1 cellular context compared by ENCODE assay signal in the genomic region with DNA sequence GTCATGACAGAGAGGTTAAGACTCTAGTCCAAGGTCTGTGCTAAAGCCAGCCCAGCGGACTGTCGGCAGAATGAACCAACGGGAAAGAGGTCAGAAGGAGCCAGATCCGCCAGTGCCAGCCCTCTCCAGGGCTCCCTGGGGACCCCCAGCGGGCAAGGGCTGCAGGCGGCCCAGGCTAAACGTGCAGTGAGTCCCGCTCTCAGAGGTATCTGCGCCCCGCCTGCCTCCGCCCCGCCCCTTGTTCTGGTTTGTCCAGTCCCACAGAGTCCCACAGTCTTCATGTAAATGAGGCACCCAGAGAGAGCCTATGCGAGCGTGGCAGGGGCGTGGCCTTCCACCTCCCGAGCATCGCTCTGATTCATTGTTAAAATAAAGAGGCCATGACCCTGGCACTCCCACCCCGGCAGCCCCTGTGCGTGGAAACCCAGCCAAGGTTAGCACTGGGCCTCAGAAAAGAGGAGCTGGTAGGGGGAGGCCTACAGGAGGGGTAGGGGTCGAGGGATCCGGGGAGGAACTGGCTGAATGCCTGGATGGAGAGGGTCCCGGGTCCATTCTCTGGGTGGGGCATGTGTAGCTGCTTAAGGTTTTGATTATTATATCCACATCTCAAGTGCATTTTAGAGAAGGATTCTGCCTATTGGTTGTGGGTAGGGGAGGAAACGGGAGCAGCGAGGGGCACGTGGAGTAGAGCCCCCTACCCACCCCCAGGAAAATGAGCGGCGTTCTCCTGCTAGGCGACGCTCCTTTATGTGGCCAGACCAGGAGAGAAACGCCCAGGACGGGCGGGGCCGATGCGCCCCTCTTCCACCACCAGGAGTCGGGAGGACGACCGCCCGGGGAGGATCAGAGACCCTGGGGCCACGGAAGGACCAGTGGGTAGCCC.
A peak's percentile ranks its signal among the peaks of the same experiment; 100 is the strongest.
TF ChIP-seq lines count a peak whose summit lies in the region.

A gene with protein sequence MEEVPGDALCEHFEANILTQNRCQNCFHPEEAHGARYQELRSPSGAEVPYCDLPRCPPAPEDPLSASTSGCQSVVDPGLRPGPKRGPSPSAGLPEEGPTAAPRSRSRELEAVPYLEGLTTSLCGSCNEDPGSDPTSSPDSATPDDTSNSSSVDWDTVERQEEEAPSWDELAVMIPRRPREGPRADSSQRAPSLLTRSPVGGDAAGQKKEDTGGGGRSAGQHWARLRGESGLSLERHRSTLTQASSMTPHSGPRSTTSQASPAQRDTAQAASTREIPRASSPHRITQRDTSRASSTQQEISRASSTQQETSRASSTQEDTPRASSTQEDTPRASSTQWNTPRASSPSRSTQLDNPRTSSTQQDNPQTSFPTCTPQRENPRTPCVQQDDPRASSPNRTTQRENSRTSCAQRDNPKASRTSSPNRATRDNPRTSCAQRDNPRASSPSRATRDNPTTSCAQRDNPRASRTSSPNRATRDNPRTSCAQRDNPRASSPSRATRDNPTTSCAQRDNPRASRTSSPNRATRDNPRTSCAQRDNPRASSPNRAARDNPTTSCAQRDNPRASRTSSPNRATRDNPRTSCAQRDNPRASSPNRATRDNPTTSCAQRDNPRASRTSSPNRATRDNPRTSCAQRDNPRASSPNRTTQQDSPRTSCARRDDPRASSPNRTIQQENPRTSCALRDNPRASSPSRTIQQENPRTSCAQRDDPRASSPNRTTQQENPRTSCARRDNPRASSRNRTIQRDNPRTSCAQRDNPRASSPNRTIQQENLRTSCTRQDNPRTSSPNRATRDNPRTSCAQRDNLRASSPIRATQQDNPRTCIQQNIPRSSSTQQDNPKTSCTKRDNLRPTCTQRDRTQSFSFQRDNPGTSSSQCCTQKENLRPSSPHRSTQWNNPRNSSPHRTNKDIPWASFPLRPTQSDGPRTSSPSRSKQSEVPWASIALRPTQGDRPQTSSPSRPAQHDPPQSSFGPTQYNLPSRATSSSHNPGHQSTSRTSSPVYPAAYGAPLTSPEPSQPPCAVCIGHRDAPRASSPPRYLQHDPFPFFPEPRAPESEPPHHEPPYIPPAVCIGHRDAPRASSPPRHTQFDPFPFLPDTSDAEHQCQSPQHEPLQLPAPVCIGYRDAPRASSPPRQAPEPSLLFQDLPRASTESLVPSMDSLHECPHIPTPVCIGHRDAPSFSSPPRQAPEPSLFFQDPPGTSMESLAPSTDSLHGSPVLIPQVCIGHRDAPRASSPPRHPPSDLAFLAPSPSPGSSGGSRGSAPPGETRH (N-terminal part only) (plus strand): TSS at position 392 of the 883 bp plus-strand sequence. CDS start 4,318 bp downstream, outside the sequence.

TF ChIP-seq in GM12878, 131 proteins besides CTCF, POLR2A, EP300 and RAD21:
- TF ChIP-seq MEF2B (IDR thresholded peaks at IDR 0.05; ENCODE audit: partially characterized antibody, poor library complexity, severe bottlenecking) (peak; percentile 85), CREM (IDR thresholded peaks at IDR 0.05; ENCODE audit: low read depth) (no peak), RBBP5 (conservative IDR thresholded peaks at IDR 0.05) (no peak), NR2F1 (conservative IDR thresholded peaks at IDR 0.05) (peak; percentile 44), FOS (IDR thresholded peaks at IDR 0.05; ENCODE audit: borderline replicate concordance, extremely low read depth, insufficient read length) (no peak), CHD4 (IDR thresholded peaks at IDR 0.05) (no peak), TCF12 (IDR thresholded peaks at IDR 0.05; ENCODE audit: low read depth, low read length) (no peak), BHLHE40 (IDR thresholded peaks at IDR 0.05; ENCODE audit: borderline replicate concordance in 1 of 2, low read depth in 2 of 2, low read length in 1 of 2) (peak in 1 of 2 experiments; percentile 87; a peak in 2 of 4 replicates), GATAD2B (conservative IDR thresholded peaks at IDR 0.05; ENCODE audit: low read depth) (no peak)
- TF ChIP-seq, protein P1, sequence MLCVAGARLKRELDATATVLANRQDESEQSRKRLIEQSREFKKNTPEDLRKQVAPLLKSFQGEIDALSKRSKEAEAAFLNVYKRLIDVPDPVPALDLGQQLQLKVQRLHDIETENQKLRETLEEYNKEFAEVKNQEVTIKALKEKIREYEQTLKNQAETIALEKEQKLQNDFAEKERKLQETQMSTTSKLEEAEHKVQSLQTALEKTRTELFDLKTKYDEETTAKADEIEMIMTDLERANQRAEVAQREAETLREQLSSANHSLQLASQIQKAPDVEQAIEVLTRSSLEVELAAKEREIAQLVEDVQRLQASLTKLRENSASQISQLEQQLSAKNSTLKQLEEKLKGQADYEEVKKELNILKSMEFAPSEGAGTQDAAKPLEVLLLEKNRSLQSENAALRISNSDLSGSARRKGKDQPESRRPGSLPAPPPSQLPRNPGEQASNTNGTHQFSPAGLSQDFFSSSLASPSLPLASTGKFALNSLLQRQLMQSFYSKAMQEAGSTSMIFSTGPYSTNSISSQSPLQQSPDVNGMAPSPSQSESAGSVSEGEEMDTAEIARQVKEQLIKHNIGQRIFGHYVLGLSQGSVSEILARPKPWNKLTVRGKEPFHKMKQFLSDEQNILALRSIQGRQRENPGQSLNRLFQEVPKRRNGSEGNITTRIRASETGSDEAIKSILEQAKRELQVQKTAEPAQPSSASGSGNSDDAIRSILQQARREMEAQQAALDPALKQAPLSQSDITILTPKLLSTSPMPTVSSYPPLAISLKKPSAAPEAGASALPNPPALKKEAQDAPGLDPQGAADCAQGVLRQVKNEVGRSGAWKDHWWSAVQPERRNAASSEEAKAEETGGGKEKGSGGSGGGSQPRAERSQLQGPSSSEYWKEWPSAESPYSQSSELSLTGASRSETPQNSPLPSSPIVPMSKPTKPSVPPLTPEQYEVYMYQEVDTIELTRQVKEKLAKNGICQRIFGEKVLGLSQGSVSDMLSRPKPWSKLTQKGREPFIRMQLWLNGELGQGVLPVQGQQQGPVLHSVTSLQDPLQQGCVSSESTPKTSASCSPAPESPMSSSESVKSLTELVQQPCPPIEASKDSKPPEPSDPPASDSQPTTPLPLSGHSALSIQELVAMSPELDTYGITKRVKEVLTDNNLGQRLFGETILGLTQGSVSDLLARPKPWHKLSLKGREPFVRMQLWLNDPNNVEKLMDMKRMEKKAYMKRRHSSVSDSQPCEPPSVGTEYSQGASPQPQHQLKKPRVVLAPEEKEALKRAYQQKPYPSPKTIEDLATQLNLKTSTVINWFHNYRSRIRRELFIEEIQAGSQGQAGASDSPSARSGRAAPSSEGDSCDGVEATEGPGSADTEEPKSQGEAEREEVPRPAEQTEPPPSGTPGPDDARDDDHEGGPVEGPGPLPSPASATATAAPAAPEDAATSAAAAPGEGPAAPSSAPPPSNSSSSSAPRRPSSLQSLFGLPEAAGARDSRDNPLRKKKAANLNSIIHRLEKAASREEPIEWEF (IDR thresholded peaks at IDR 0.05; ENCODE audit: insufficient replicate concordance, low read depth, low read length) = no peak
